Comparison of ENCODE assay signal across 8 cellular contexts in the genomic region with DNA sequence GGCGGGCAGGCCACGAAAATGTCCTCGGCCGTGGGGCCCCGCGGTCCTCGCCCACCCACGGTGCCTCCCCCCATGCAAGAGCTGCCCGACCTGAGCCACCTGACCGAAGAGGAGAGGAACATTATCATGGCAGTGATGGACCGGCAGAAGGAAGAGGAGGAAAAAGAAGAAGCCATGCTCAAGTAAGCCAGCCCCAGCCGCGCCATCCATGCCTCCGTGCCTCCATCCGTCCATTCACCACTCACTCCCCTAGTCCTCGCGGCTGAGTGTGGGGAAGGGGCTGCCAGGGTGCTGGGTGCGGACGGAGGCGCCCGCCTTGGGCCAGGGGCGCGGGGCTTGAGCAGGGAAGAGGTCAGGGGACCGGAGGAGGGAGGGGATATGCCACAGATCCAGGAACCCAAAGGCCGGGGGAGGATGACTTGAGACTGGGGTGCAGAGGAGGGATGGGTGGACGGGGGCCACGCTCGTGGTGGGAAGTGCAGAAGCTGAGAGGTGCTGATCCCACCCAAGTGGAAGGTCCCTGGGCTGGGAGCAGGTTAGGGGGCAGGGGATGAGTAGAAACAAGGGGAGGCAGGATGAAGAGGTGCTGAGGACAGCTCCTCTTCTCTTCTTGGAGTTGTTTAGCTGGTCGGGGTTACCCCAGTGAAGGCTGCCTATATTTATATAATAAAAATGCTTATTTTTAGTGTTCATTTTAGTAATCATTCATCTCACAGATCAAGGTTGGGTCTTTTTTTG. TPM values are rescaled to one million over a fixed set of nuclear protein-coding genes. Genes with fewer than 3 reads are reported as not detected.
DNase-seq lines count a peak whose midpoint lies in the region; ATAC-seq and TF ChIP-seq lines count a peak whose summit lies in the region.

No MANE protein-coding gene starts in this region.

- H3K9me3 ChIP-seq in DOHH2 (ENCODE audit: control insufficient read depth, insufficient read depth, low read length) (no peaks in the 10 kb centered on the region), parathyroid adenoma (ENCODE audit: control insufficient read depth, low read length) (no peaks in the 10 kb centered on the region)

- H3K79me2 ChIP-seq in DOHH2 (ENCODE audit: control insufficient read depth, low read length), result no peaks in the 10 kb centered on the region
- no peaks in the 10 kb centered on the region for H3K79me2 ChIP-seq in parathyroid adenoma

- H3F3A ChIP-seq in DOHH2 (ENCODE audit: control insufficient read depth, insufficient read depth), result no peaks in the 10 kb centered on the region

- no peaks in the 10 kb centered on the region for H3K9me2 ChIP-seq in DOHH2 (replicated peaks; ENCODE audit: control insufficient read depth, low read length)

- H3K4me1 ChIP-seq in DOHH2 (ENCODE audit: control insufficient read depth, low read length) (no peaks in the 10 kb centered on the region), parathyroid adenoma (no peaks in the 10 kb centered on the region)

- no peaks in the 10 kb centered on the region for H4K20me1 ChIP-seq in DOHH2 (ENCODE audit: control insufficient read depth, insufficient read depth, low read depth, low read length)

- no peak overlapping the region for H3K9ac ChIP-seq in parathyroid adenoma

- peak in 2 of 10 donors; percentile 24 to 40 for DNase-seq in dorsolateral prefrontal cortex
- no peak for DNase-seq in activated CD8-positive, alpha-beta memory T cell treated with anti-CD3 and anti-CD28 coated beads for 24 hours
- DNase-seq in SW480 (ENCODE audit: low spot score), result no peak

- peaks cover 28% of the 10 kb centered on the region for H3K27me3 ChIP-seq in DOHH2 (ENCODE audit: control insufficient read depth, low read length)
- H3K27me3 ChIP-seq in dorsolateral prefrontal cortex, result peaks cover 0 to 4% (median 0%) of the 10 kb centered on the region in 45 donors
- no peaks in the 10 kb centered on the region for H3K27me3 ChIP-seq in parathyroid adenoma (ENCODE audit: control insufficient read depth, insufficient read depth, low read length)

- H3K4me3 ChIP-seq in DOHH2 (ENCODE audit: low read length) (peak overlapping the region; percentile 46; the same call in 1 of the 2 replicates), dorsolateral prefrontal cortex (peak overlapping the region; percentile 47 to 82 (median 68)), parathyroid adenoma (ENCODE audit: low read depth, low read length) (peak overlapping the region; percentile 38)

- H3K4me2 ChIP-seq in DOHH2 (ENCODE audit: low read length) (peak overlapping the region; percentile 26; the same call in 1 of the 2 replicates), parathyroid adenoma (ENCODE audit: low read length) (peak overlapping the region; percentile 79)

- TF ChIP-seq CTCF in DOHH2 (IDR thresholded peaks at IDR 0.05; ENCODE audit: low read depth, low read length, poor library complexity, severe bottlenecking), result no peak
- peak in 2 of 56 donors; percentile 2 to 11 for TF ChIP-seq CTCF in dorsolateral prefrontal cortex (IDR thresholded peaks at IDR 0.05 in 54 of 56, conservative IDR thresholded peaks at IDR 0.05 in 2 of 56; ENCODE audit: low read depth in 1 of 56, partially characterized antibody in 56 of 56)
- TF ChIP-seq CTCF in parathyroid adenoma (IDR thresholded peaks at IDR 0.05), result no peak

- intact Hi-C loops in dorsolateral prefrontal cortex (cut with DNase I), result no loop called here

- H3K27ac ChIP-seq in DOHH2 (ENCODE audit: low read depth, low read length) (no peak overlapping the region), dorsolateral prefrontal cortex (peak overlapping the region in 53 of 59 donors; percentile 22 to 93 (median 74)), parathyroid adenoma (no peak overlapping the region)

- H3K36me3 ChIP-seq in DOHH2 (ENCODE audit: control insufficient read depth, low read length) (no peaks in the 10 kb centered on the region), parathyroid adenoma (ENCODE audit: control insufficient read depth, insufficient read depth, low read length) (no peaks in the 10 kb centered on the region)

- H2AFZ ChIP-seq in parathyroid adenoma, result peak overlapping the region; percentile 85

- ATAC-seq in HG02943 (IDR thresholded peaks at IDR 0.05; ENCODE audit: low read depth, unreplicated experiment) (peak; percentile 31), HG03378 (IDR thresholded peaks at IDR 0.05; ENCODE audit: unreplicated experiment) (no peak), HG03196 (IDR thresholded peaks at IDR 0.05; ENCODE audit: unreplicated experiment) (no peak)

RNA-seq across cellular contexts. Expression of a gene that starts 0.8 kb away (rescaled TPM):
- 100 to 1,000 TPM in 101 of 120 experiments, 10 to 100 TPM in 19; 54.5 to 158 (median 117) TPM for total RNA-seq in dorsolateral prefrontal cortex

Comparison
In these comparisons a context has a peak if more than half of its experiments do, and no peak if none do; other contexts are left out.
1. H3K27ac ChIP-seq: peak in dorsolateral prefrontal cortex (53 of 59); none in DOHH2 (single experiment) and parathyroid adenoma (single experiment).
2. Peak in every context shown above with its lines, with median percentiles within 50 percentile points of each other: H3K4me3 ChIP-seq.